Comparison of ENCODE assay signal across 31 cellular contexts in the genomic region with DNA sequence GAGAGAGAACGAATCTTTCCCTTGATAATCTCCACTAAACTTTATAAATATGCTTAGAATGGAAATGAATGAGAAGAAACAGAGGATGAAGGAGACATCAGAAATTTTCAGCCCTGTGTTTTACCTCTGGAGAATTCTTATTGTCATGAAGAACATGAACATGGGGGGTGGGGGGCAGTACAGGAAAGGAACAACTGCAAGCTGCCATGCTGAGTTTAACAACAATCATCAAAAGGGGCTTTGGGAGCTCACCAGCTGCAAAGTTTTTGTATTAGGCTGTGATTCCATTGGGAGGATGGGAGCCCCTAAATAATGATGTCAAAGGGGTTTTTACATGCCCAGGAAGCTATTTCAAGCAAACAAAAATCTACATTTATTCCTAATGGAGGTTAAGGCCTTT.
"Had no signal": no experiment of that assay in that cellular context is flagged by ENCODE, and none has a peak within 500 bp of the region (broad histone marks: within the 10 kb centered on the region; RNA-seq: fewer than 3 reads in every experiment).

No MANE protein-coding gene starts in this region.

- H3K4me1 ChIP-seq: body of pancreas, colonic mucosa had no signal

- H3K9me3 Mint-ChIP-seq: natural killer cell treated with Interleukin-12 subunit alpha and Interleukin-12 subunit beta and Interleukin-15 and Interleukin-18, amount 100 ng/mL, for 72 hours; stimulated activated naive CD8-positive, alpha-beta T cell treated with anti-CD3 and anti-CD28 coated beads, Interleukin-15, Interleukin-2, amounts not matched to agents 100 ng/mL and 50 ng/mL, for 24 hours; T-helper 2 cell treated with Interferon-gamma antibody and Interleukin-4, amounts not matched to agents 5 μg/mL and 100 μg/mL, for 36 hours had no signal

- H3K27me3 ChIP-seq: body of pancreas, cardiac muscle cell, colonic mucosa, left lung, neutrophil, vagina had no signal

- H3K4me3 Mint-ChIP-seq: activated CD4-positive, alpha-beta T cell treated with anti-CD3 and anti-CD28 coated beads for 36 hours; activated CD8-positive, alpha-beta memory T cell treated with anti-CD3 and anti-CD28 coated beads, Interleukin-2, amount 10 ng/mL, durations not matched to agents 7 days and 5 days; activated CD8-positive, alpha-beta T cell treated with anti-CD3 and anti-CD28 coated beads, Interleukin-2, amount 10 ng/mL, durations not matched to agents 7 days and 5 days; activated naive CD8-positive, alpha-beta T cell; natural killer cell treated with Interleukin-12 subunit alpha and Interleukin-12 subunit beta and Interleukin-15 and Interleukin-18, amount 100 ng/mL, for 72 hours; stimulated activated naive CD8-positive, alpha-beta T cell treated with anti-CD3 and anti-CD28 coated beads, Interleukin-15, Interleukin-2, amounts not matched to agents 100 ng/mL and 50 ng/mL, for 24 hours; T-helper 2 cell treated with Interferon-gamma antibody and Interleukin-4, amounts not matched to agents 5 μg/mL and 100 μg/mL, for 36 hours; type B pancreatic cell had no signal

- H3K27ac ChIP-seq: body of pancreas, cardiac muscle cell, colonic mucosa, left lung, neutrophil, skin epidermis, thoracic aorta, vagina had no signal

- H3K27ac Mint-ChIP-seq: activated CD4-positive, alpha-beta T cell treated with anti-CD3 and anti-CD28 coated beads for 36 hours; activated CD8-positive, alpha-beta memory T cell treated with anti-CD3 and anti-CD28 coated beads, Interleukin-2, amount 10 ng/mL, durations not matched to agents 7 days and 5 days; activated CD8-positive, alpha-beta T cell treated with anti-CD3 and anti-CD28 coated beads, Interleukin-2, amount 10 ng/mL, durations not matched to agents 7 days and 5 days; activated naive CD8-positive, alpha-beta T cell; natural killer cell treated with Interleukin-12 subunit alpha and Interleukin-12 subunit beta and Interleukin-15 and Interleukin-18, amount 100 ng/mL, for 72 hours; progenitor cell of endocrine pancreas; stimulated activated naive CD8-positive, alpha-beta T cell treated with anti-CD3 and anti-CD28 coated beads, Interleukin-15, Interleukin-2, amounts not matched to agents 100 ng/mL and 50 ng/mL, for 24 hours; T-helper 2 cell treated with Interferon-gamma antibody and Interleukin-4, amounts not matched to agents 5 μg/mL and 100 μg/mL, for 36 hours; type B pancreatic cell had no signal

- DNase-seq: activated CD4-positive, alpha-beta T cell treated with anti-CD3 and anti-CD28 coated beads for 36 hours; activated CD4-positive, CD25-positive, alpha-beta regulatory T cell; activated CD8-positive, alpha-beta memory T cell treated with anti-CD3 and anti-CD28 coated beads, Interleukin-2, amount 10 ng/mL, durations not matched to agents 7 days and 5 days; activated CD8-positive, alpha-beta T cell treated with anti-CD3 and anti-CD28 coated beads, Interleukin-2, amount 10 ng/mL, durations not matched to agents 7 days and 5 days; activated naive CD4-positive, alpha-beta T cell; activated T-cell treated with anti-CD3 and anti-CD28 coated beads, Interleukin-2, amount 50 U/mL, for 48 hours; anterior cingulate cortex; body of pancreas; cerebellar nuclear complex; colonic mucosa; effector CD8-positive, alpha-beta T cell; kidney glomerular epithelial cell; left lung; mucosa of descending colon; retina; stimulated activated CD4-positive, alpha-beta T cell treated with anti-CD3 and anti-CD28 coated beads, Interleukin-12 subunit alpha, Interleukin-12 subunit beta, amount 100 ng/mL, for 4 hours; stimulated activated CD4-positive, alpha-beta T cell treated with anti-CD3 and anti-CD28 coated beads, Interleukin-4, amount 100 ng/mL, for 1 hour; T-helper 1 cell had no signal

- H3K27me3 Mint-ChIP-seq: activated CD4-positive, alpha-beta T cell treated with anti-CD3 and anti-CD28 coated beads for 36 hours; activated CD8-positive, alpha-beta memory T cell treated with anti-CD3 and anti-CD28 coated beads, Interleukin-2, amount 10 ng/mL, durations not matched to agents 7 days and 5 days; activated naive CD8-positive, alpha-beta T cell; natural killer cell treated with Interleukin-12 subunit alpha and Interleukin-12 subunit beta and Interleukin-15 and Interleukin-18, amount 100 ng/mL, for 72 hours; progenitor cell of endocrine pancreas; stimulated activated naive CD8-positive, alpha-beta T cell treated with anti-CD3 and anti-CD28 coated beads, Interleukin-15, Interleukin-2, amounts not matched to agents 100 ng/mL and 50 ng/mL, for 24 hours; type B pancreatic cell had no signal

- ATAC-seq: activated CD4-positive, alpha-beta T cell treated with anti-CD3 and anti-CD28 coated beads for 36 hours; activated CD8-positive, alpha-beta memory T cell treated with anti-CD3 and anti-CD28 coated beads, Interleukin-2, amount 10 ng/mL, durations not matched to agents 7 days and 5 days; activated CD8-positive, alpha-beta T cell treated with anti-CD3 and anti-CD28 coated beads, Interleukin-2, amount 10 ng/mL, durations not matched to agents 7 days and 5 days; body of pancreas; left lung; mucosa of descending colon; natural killer cell treated with Interleukin-12 subunit alpha and Interleukin-12 subunit beta and Interleukin-15 and Interleukin-18, amount 100 ng/mL, for 72 hours; sciatic nerve had no signal

- H3K4me3 ChIP-seq: body of pancreas, cardiac muscle cell, colonic mucosa, left lung, lung, mucosa of descending colon, skin epidermis, thoracic aorta, vagina had no signal

- H3K9me3 ChIP-seq: body of pancreas, colonic mucosa, left lung, mucosa of descending colon, neutrophil, thoracic aorta, vagina had no signal

- H3K36me3 ChIP-seq: cardiac muscle cell, colonic mucosa, left lung, neutrophil, thoracic aorta, vagina had no signal
